ENCODE assay signal across 12 cellular contexts in genomic region chr6:3746119-3746691, GRCh38. TPM values are rescaled to one million over a fixed set of nuclear protein-coding genes. Genes with fewer than 3 reads are reported as not detected.
DNase-seq lines count a peak whose midpoint lies in the region; ATAC-seq lines count a peak whose summit lies in the region.
"Had no signal": no experiment of that assay in that cellular context is flagged by ENCODE, and none has a peak within 500 bp of the region (broad histone marks: within the 10 kb centered on the region; RNA-seq: fewer than 3 reads in every experiment).

No MANE protein-coding gene starts in this region.

- H3K27me3 ChIP-seq in subcutaneous abdominal adipose tissue (ENCODE audit: control insufficient read depth in 5 of 5, insufficient read depth in 4 of 5, low read length in 5 of 5): peaks cover 0 to 6% (median 0%) of the 10 kb centered on the region in 5 donors
- H3K27me3 ChIP-seq: testis had no signal

- peak overlapping the region in 2 of 5 donors; percentile 24 to 35 for H3K4me3 ChIP-seq in subcutaneous abdominal adipose tissue (ENCODE audit: low read depth in 1 of 5, low read length in 5 of 5)
- H3K4me3 ChIP-seq: testis had no signal

- ATAC-seq in GM19351 (IDR thresholded peaks at IDR 0.05; ENCODE audit: unreplicated experiment): peak; percentile 44
- ATAC-seq in HG03139 (IDR thresholded peaks at IDR 0.05; ENCODE audit: unreplicated experiment): peak; percentile 33
- no peak for ATAC-seq in activated CD4-positive, alpha-beta T cell treated with anti-CD3 and anti-CD28 coated beads for 36 hours
- ATAC-seq: esophagus mucosa, left lobe of liver had no signal

- H3K27ac Mint-ChIP-seq in activated CD4-positive, alpha-beta T cell treated with anti-CD3 and anti-CD28 coated beads for 36 hours: no peak overlapping the region
- H3K27ac Mint-ChIP-seq: activated CD4-positive, alpha-beta T cell treated with anti-CD3 and anti-CD28 coated beads, Interleukin-2, amount 10 ng/mL, durations not matched to agents 24 days and 14 days had no signal

- H3K36me3 Mint-ChIP-seq in activated CD4-positive, alpha-beta T cell treated with anti-CD3 and anti-CD28 coated beads for 36 hours (ENCODE audit: low read depth): no peaks in the 10 kb centered on the region

- no peak overlapping the region for H3K4me3 Mint-ChIP-seq in activated CD4-positive, alpha-beta T cell treated with anti-CD3 and anti-CD28 coated beads for 36 hours
- H3K4me3 Mint-ChIP-seq: activated CD4-positive, alpha-beta T cell treated with anti-CD3 and anti-CD28 coated beads, Interleukin-2, amount 10 ng/mL, durations not matched to agents 24 days and 14 days had no signal

- peak overlapping the region in 2 of 5 donors; percentile 12 to 54 for H3K9ac ChIP-seq in subcutaneous abdominal adipose tissue (ENCODE audit: low read length in 5 of 5)

- intact Hi-C loops in cardiac septum (cut with DNase I): loop anchor here (10.0 kb wide), 1 partner anchor 409 kb away; no protein-coding TSS in a partner anchor
- intact Hi-C loops in activated CD4-positive, alpha-beta T cell treated with anti-CD3 and anti-CD28 coated beads for 36 hours (cut with DNase I, micrococcal nuclease): no loop called here

- H3K4me1 ChIP-seq in subcutaneous abdominal adipose tissue (ENCODE audit: control insufficient read depth in 5 of 5, insufficient read depth in 5 of 5, low read length in 5 of 5): peaks cover 42 to 90% (median 87%) of the 10 kb centered on the region in 5 donors

- H3K27ac ChIP-seq in subcutaneous abdominal adipose tissue (ENCODE audit: low read depth, low read length): peak overlapping the region; percentile 97
- H3K27ac ChIP-seq: testis had no signal

- no peaks in the 10 kb centered on the region for H3K9me3 ChIP-seq in subcutaneous abdominal adipose tissue (ENCODE audit: control insufficient read depth in 5 of 5, low read length in 5 of 5)
- H3K9me3 ChIP-seq: testis had no signal

- no peaks in the 10 kb centered on the region for H3K9me3 Mint-ChIP-seq in activated CD4-positive, alpha-beta T cell treated with anti-CD3 and anti-CD28 coated beads for 36 hours (ENCODE audit: low read depth)
- H3K9me3 Mint-ChIP-seq: activated CD4-positive, alpha-beta T cell treated with anti-CD3 and anti-CD28 coated beads, Interleukin-2, amount 10 ng/mL, durations not matched to agents 24 days and 14 days had no signal

- peaks cover 3% of the 10 kb centered on the region for H3K4me1 Mint-ChIP-seq in activated CD4-positive, alpha-beta T cell treated with anti-CD3 and anti-CD28 coated beads for 36 hours

- CTCF ChIA-PET in activated CD4-positive, alpha-beta T cell treated with anti-CD3 and anti-CD28 coated beads for 36 hours (lab: Charles Lee): interaction anchor here (0.6 to 6.5 kb wide), 12 partner anchors 9 to 269 kb away, joined by 3 to 57 read pairs (median 4); no protein-coding TSS in a partner anchor

- POLR2A ChIA-PET in activated CD4-positive, alpha-beta T cell treated with anti-CD3 and anti-CD28 coated beads for 36 hours (lab: Charles Lee): no interaction called here

- peak; percentile 63 for DNase-seq in cardiac septum (ENCODE audit: low spot score)
- no peak for DNase-seq in activated CD4-positive, alpha-beta T cell treated with anti-CD3 and anti-CD28 coated beads for 36 hours
- DNase-seq in AG20443 (ENCODE audit: low spot score): no peak
- DNase-seq in CD1c-positive myeloid dendritic cell (ENCODE audit: extremely low spot score): no peak
- DNase-seq in NCI-H446 (lab: John Stamatoyannopoulos, UW): no peak
- DNase-seq: activated CD4-positive, alpha-beta T cell treated with anti-CD3 and anti-CD28 coated beads, Interleukin-2, amount 10 ng/mL, durations not matched to agents 24 days and 14 days; testis had no signal

- H3K27me3 Mint-ChIP-seq in activated CD4-positive, alpha-beta T cell treated with anti-CD3 and anti-CD28 coated beads for 36 hours: peaks cover 18% of the 10 kb centered on the region

- peaks cover 0 to 21% (median 10%) of the 10 kb centered on the region in 5 donors for H3K36me3 ChIP-seq in subcutaneous abdominal adipose tissue (ENCODE audit: control insufficient read depth in 5 of 5, insufficient read depth in 5 of 5, low read length in 5 of 5)

RNA-seq across cellular contexts. Expression of gene PXDC1, which starts 5.3 kb away (rescaled TPM):
- 31.7 TPM for total RNA-seq in cardiac septum
- total RNA-seq in activated CD4-positive, alpha-beta T cell treated with anti-CD3 and anti-CD28 coated beads for 36 hours: 1 to 10 TPM; 1.6 to 2.4 TPM
